In the genomic region with DNA sequence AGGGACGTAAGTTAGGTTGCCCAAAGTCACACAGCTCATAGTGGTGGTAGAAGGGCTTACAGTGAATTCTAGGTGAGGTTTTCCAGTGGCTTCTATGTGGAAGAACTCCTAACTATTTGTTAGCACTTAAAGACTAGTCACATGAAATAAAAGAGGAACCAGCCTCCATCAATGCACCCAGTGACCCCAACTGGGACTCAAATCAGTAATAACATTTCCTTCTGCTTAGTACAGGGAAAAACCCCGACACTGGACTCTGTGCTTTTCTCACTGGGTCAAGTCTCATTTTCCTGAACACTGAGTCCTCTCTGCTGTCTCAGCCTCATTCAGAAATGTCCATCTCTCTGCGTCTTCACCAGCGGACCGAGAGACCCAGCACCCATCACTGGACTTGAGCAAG, we compare ENCODE assay signal across 1 cellular context.
A peak's percentile ranks its signal among the peaks of the same experiment; 100 is the strongest.
TF ChIP-seq lines count a peak whose summit lies in the region.

No MANE protein-coding gene starts in this region.

TF ChIP-seq in GM12878, 131 proteins besides CTCF, POLR2A, EP300 and RAD21 (continued from another document):
- TF ChIP-seq MYC (IDR thresholded peaks at IDR 0.05; ENCODE audit: insufficient read depth, insufficient read length, insufficient replicate concordance, low read length, severe bottlenecking) (no peak), RUNX3 (IDR thresholded peaks at IDR 0.05; ENCODE audit: low read length) (peak; percentile 48), TAF1 (IDR thresholded peaks at IDR 0.05; ENCODE audit: borderline replicate concordance, low read depth, low read length) (no peak), EED (IDR thresholded peaks at IDR 0.05; ENCODE audit: low read depth) (no peak), ASH2L (IDR thresholded peaks at IDR 0.05; ENCODE audit: borderline replicate concordance, low read depth) (no peak), NR2F1 (conservative IDR thresholded peaks at IDR 0.05) (peak; percentile 86), IKZF2 (IDR thresholded peaks at IDR 0.05) (peak; percentile 31 to 57; a peak in 2 of 4 replicates), JUNB (IDR thresholded peaks at IDR 0.05) (peak; percentile 55), CREB1 (IDR thresholded peaks at IDR 0.05; ENCODE audit: low read depth) (no peak), YY1 (IDR thresholded peaks at IDR 0.05; ENCODE audit: low read depth, low read length) (no peak), TARDBP (IDR thresholded peaks at IDR 0.05; ENCODE audit: borderline replicate concordance) (no peak), CHD4 (IDR thresholded peaks at IDR 0.05) (no peak), YBX1 (IDR thresholded peaks at IDR 0.05) (no peak), IKZF1 (conservative IDR thresholded peaks at IDR 0.05) (peak; percentile 61), BMI1 (IDR thresholded peaks at IDR 0.05; ENCODE audit: borderline replicate concordance) (no peak), NR2C2 (IDR thresholded peaks at IDR 0.05; ENCODE audit: borderline replicate concordance, control insufficient read depth, insufficient read length, low read depth) (no peak)
- TF ChIP-seq, protein P1, sequence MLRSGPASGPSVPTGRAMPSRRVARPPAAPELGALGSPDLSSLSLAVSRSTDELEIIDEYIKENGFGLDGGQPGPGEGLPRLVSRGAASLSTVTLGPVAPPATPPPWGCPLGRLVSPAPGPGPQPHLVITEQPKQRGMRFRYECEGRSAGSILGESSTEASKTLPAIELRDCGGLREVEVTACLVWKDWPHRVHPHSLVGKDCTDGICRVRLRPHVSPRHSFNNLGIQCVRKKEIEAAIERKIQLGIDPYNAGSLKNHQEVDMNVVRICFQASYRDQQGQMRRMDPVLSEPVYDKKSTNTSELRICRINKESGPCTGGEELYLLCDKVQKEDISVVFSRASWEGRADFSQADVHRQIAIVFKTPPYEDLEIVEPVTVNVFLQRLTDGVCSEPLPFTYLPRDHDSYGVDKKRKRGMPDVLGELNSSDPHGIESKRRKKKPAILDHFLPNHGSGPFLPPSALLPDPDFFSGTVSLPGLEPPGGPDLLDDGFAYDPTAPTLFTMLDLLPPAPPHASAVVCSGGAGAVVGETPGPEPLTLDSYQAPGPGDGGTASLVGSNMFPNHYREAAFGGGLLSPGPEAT (IDR thresholded peaks at IDR 0.05; ENCODE audit: low read depth), result peak; percentile 29; the same call in 1 of the 2 replicates
- TF ChIP-seq, protein P2, sequence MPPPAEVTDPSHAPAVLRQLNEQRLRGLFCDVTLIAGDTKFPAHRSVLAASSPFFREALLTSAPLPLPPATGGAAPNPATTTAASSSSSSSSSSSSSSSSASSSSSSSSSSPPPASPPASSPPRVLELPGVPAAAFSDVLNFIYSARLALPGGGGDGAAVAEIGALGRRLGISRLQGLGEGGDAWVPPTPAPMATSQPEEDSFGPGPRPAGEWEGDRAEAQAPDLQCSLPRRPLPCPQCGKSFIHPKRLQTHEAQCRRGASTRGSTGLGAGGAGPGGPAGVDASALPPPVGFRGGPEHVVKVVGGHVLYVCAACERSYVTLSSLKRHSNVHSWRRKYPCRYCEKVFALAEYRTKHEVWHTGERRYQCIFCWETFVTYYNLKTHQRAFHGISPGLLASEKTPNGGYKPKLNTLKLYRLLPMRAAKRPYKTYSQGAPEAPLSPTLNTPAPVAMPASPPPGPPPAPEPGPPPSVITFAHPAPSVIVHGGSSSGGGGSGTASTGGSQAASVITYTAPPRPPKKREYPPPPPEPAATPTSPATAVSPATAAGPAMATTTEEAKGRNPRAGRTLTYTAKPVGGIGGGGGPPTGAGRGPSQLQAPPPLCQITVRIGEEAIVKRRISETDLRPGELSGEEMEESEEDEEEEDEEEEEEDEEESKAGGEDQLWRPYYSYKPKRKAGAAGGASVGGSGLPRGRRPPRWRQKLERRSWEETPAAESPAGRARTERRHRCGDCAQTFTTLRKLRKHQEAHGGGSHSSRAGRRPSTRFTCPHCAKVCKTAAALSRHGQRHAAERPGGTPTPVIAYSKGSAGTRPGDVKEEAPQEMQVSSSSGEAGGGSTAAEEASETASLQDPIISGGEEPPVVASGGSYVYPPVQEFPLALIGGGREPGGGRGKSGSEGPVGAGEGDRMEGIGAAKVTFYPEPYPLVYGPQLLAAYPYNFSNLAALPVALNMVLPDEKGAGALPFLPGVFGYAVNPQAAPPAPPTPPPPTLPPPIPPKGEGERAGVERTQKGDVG (CRISPR knock-in tag; IDR thresholded peaks at IDR 0.05), result no peak
- TF ChIP-seq, protein P3, sequence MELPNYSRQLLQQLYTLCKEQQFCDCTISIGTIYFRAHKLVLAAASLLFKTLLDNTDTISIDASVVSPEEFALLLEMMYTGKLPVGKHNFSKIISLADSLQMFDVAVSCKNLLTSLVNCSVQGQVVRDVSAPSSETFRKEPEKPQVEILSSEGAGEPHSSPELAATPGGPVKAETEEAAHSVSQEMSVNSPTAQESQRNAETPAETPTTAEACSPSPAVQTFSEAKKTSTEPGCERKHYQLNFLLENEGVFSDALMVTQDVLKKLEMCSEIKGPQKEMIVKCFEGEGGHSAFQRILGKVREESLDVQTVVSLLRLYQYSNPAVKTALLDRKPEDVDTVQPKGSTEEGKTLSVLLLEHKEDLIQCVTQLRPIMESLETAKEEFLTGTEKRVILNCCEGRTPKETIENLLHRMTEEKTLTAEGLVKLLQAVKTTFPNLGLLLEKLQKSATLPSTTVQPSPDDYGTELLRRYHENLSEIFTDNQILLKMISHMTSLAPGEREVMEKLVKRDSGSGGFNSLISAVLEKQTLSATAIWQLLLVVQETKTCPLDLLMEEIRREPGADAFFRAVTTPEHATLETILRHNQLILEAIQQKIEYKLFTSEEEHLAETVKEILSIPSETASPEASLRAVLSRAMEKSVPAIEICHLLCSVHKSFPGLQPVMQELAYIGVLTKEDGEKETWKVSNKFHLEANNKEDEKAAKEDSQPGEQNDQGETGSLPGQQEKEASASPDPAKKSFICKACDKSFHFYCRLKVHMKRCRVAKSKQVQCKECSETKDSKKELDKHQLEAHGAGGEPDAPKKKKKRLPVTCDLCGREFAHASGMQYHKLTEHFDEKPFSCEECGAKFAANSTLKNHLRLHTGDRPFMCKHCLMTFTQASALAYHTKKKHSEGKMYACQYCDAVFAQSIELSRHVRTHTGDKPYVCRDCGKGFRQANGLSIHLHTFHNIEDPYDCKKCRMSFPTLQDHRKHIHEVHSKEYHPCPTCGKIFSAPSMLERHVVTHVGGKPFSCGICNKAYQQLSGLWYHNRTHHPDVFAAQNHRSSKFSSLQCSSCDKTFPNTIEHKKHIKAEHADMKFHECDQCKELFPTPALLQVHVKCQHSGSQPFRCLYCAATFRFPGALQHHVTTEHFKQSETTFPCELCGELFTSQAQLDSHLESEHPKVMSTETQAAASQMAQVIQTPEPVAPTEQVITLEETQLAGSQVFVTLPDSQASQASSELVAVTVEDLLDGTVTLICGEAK (IDR thresholded peaks at IDR 0.05; ENCODE audit: borderline replicate concordance), result no peak
- TF ChIP-seq, protein P4, sequence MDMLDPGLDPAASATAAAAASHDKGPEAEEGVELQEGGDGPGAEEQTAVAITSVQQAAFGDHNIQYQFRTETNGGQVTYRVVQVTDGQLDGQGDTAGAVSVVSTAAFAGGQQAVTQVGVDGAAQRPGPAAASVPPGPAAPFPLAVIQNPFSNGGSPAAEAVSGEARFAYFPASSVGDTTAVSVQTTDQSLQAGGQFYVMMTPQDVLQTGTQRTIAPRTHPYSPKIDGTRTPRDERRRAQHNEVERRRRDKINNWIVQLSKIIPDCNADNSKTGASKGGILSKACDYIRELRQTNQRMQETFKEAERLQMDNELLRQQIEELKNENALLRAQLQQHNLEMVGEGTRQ (IDR thresholded peaks at IDR 0.05; ENCODE audit: borderline replicate concordance, low read depth, low read length), result no peak
- TF ChIP-seq, protein P5, sequence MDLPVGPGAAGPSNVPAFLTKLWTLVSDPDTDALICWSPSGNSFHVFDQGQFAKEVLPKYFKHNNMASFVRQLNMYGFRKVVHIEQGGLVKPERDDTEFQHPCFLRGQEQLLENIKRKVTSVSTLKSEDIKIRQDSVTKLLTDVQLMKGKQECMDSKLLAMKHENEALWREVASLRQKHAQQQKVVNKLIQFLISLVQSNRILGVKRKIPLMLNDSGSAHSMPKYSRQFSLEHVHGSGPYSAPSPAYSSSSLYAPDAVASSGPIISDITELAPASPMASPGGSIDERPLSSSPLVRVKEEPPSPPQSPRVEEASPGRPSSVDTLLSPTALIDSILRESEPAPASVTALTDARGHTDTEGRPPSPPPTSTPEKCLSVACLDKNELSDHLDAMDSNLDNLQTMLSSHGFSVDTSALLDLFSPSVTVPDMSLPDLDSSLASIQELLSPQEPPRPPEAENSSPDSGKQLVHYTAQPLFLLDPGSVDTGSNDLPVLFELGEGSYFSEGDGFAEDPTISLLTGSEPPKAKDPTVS (IDR thresholded peaks at IDR 0.05; ENCODE audit: low read depth, low read length), result no peak
